ENCODE assay signal across 8 cellular contexts in the genomic region with DNA sequence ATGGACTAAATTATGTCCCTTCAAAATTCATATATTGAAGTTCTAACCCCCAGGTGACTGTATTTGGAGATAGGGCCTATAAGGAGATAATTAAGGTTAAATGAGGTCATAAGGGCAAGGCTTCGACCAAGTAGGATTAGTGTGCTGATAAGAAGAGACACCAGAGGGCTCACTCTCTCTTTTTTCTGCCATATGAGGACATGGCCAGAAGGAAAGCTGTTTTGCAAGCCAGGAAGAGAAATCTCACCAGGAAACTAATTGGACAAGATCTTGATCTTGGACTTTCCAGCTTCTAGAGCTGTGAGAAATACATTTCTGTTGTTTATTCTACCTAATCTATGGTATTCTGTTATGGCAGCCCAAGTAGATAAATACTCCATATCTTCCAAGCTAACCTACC.
DNase-seq lines count a peak whose midpoint lies in the region; ATAC-seq, FAIRE-seq and TF ChIP-seq lines count a peak whose summit lies in the region.

No MANE protein-coding gene starts in this region.

- CTCF ChIA-PET in Calu3 (lab: Charles Lee): interaction anchor here (0.6 to 1.2 kb wide), 2 partner anchors 85 to 508 kb away, joined by 3 read pairs; no protein-coding TSS in a partner anchor

- peaks cover 2% of the 10 kb centered on the region for H3K9me3 Mint-ChIP-seq in Calu3 (ENCODE audit: low read depth, unreplicated experiment)

- H2AFZ ChIP-seq in keratinocyte (ENCODE audit: control insufficient read depth, low read length): no peak overlapping the region

- peak; percentile 23 for DNase-seq in Calu3
- peak; percentile 20 for DNase-seq in HS-5 (ENCODE audit: low read depth)
- peak; percentile 61 for DNase-seq in RKO (ENCODE audit: low spot score)
- no peak for DNase-seq in keratinocyte (ENCODE audit: low read depth, low spot score)
- DNase-seq in NCI-H1048 (lab: John Stamatoyannopoulos, UW): no peak
- no peak for DNase-seq in DMS79 treated with DMSO at 0.1 percent for 48 hours (lab: John Stamatoyannopoulos, UW)

- H3K9me3 ChIP-seq in keratinocyte (ENCODE audit: control insufficient read depth, low read depth, low read length): no peaks in the 10 kb centered on the region

- no peak overlapping the region for H3K27ac ChIP-seq in keratinocyte (ENCODE audit: control insufficient read depth, insufficient read depth, low read length)

- no peaks in the 10 kb centered on the region for H3K4me1 Mint-ChIP-seq in Calu3 (ENCODE audit: low read depth, unreplicated experiment)

- no peak overlapping the region for H3K9ac ChIP-seq in keratinocyte (ENCODE audit: control insufficient read depth, extremely low read depth, insufficient read depth, low read length)

- BruUV-seq in Calu3 (replicated peaks; lab: Mats Ljungman, UMichigan): no TSS peak

- H3K27me3 ChIP-seq in keratinocyte (ENCODE audit: control insufficient read depth, extremely low read depth, insufficient read depth, low read length): no peaks in the 10 kb centered on the region

- no peak overlapping the region for H3K4me3 ChIP-seq in keratinocyte (ENCODE audit: control insufficient read depth in 2 of 3, extremely low read depth in 1 of 3, insufficient read depth in 2 of 3, low read depth in 1 of 3, low read length in 3 of 3)

- H3K4me1 ChIP-seq in keratinocyte (ENCODE audit: control insufficient read depth, extremely low read depth, insufficient read depth, low read length): no peaks in the 10 kb centered on the region

- no peaks in the 10 kb centered on the region for H3K9me1 ChIP-seq in keratinocyte (ENCODE audit: control insufficient read depth, extremely low read depth, insufficient read depth, low read length)

- H3K4me2 ChIP-seq in keratinocyte (ENCODE audit: control insufficient read depth, extremely low read depth, insufficient read depth, low read depth, low read length): no peak overlapping the region

- H3K4me3 Mint-ChIP-seq in Calu3 (ENCODE audit: low read depth, unreplicated experiment): no peak overlapping the region

- H3K27ac Mint-ChIP-seq in Calu3 (ENCODE audit: unreplicated experiment): no peak overlapping the region

- ATAC-seq in HG03280 (IDR thresholded peaks at IDR 0.05; ENCODE audit: unreplicated experiment) (no peak), HG02588 (IDR thresholded peaks at IDR 0.05; ENCODE audit: unreplicated experiment) (no peak)

- TF ChIP-seq CTCF in Calu3 (IDR thresholded peaks at IDR 0.05; ENCODE audit: unreplicated experiment) (peak; percentile 62), keratinocyte (optimal IDR thresholded peaks at IDR 0.05 in 1 of 3, IDR thresholded peaks at IDR 0.05 in 1 of 3, conservative IDR thresholded peaks at IDR 0.05 in 1 of 3; ENCODE audit: extremely low read depth in 1 of 3, insufficient read depth in 2 of 3, low read length in 3 of 3) (peak; percentile 27 to 39 (median 36))

- no peaks in the 10 kb centered on the region for H3K27me3 Mint-ChIP-seq in Calu3 (ENCODE audit: unreplicated experiment)

- H3K36me3 ChIP-seq in keratinocyte (ENCODE audit: control insufficient read depth in 2 of 2, extremely low read depth in 1 of 2, insufficient read depth in 2 of 2, low read length in 2 of 2): no peaks in the 10 kb centered on the region

- dilution Hi-C loops in keratinocyte (cut with MboI; ENCODE audit: extremely low pct_ligation_motif_present, low sequenced_read_pairs): no loop called here

- FAIRE-seq in keratinocyte (lab: Jason Lieb, UNC): no peak

- no peaks in the 10 kb centered on the region for H4K20me1 ChIP-seq in keratinocyte (ENCODE audit: control insufficient read depth, extremely low read depth, insufficient read depth, low read length)

- H3K79me2 ChIP-seq in keratinocyte (ENCODE audit: control insufficient read depth, insufficient read depth, low read length): no peaks in the 10 kb centered on the region

- intact Hi-C loops in Calu3 (cut with micrococcal nuclease; ENCODE audit: unreplicated experiment): loop anchor here (5.0 kb wide), 1 partner anchor 228 kb away; no protein-coding TSS in a partner anchor

- H3K36me3 Mint-ChIP-seq in Calu3 (ENCODE audit: insufficient read depth, unreplicated experiment): no peaks in the 10 kb centered on the region

Comparison
In these comparisons a context has a peak if more than half of its experiments do, and no peak if none do; other contexts are left out.
1. DNase-seq: peak in Calu3 (single experiment), HS-5 (single experiment) and RKO (single experiment); none in keratinocyte (single experiment), NCI-H1048 (single experiment) and DMS79 treated with DMSO at 0.1 percent for 48 hours (single experiment).